20 cellular contexts compared by ENCODE assay signal in genomic region chr7:136958016-136958415, GRCh38.
DNase-seq lines count a peak whose midpoint lies in the region; ATAC-seq lines count a peak whose summit lies in the region.
"Had no signal": no experiment of that assay in that cellular context is flagged by ENCODE, and none has a peak within 500 bp of the region (broad histone marks: within the 10 kb centered on the region; RNA-seq: fewer than 3 reads in every experiment).

No MANE protein-coding gene starts in this region.

- DNase-seq in DMS53 (lab: John Stamatoyannopoulos, UW), result peak; percentile 32
- no peak for DNase-seq in DMS53 treated with DMSO at 0.1 percent for 48 hours (lab: John Stamatoyannopoulos, UW; ENCODE audit: unreplicated experiment)
- peak; percentile 29 for DNase-seq in amniotic epithelial cell (ENCODE audit: low read depth)
- DNase-seq in foreskin melanocyte, result peak; percentile 42
- no peak for DNase-seq in AG08395 (ENCODE audit: low spot score)
- no peak for DNase-seq in stimulated activated naive CD4-positive, alpha-beta T cell treated with Interleukin-2 at 50 U/mL for 16 hours (lab: John Stamatoyannopoulos, UW)
- DNase-seq: DMS79 treated with DMSO at 0.1 percent for 48 hours, GDM1, GOT3, KBM-7, MG63, NCI-H1092 treated with DMSO at 0.1 percent for 48 hours, NCI-H1694 treated with DMSO at 0.1 percent for 48 hours, NCI-H2171, NCI-H446 treated with DMSO at 0.1 percent for 48 hours, NCI-H774, Peyer's patch, SHP77 had no signal

- ATAC-seq in GM19035 (IDR thresholded peaks at IDR 0.05; ENCODE audit: unreplicated experiment) (no peak), HG03045 (IDR thresholded peaks at IDR 0.05; ENCODE audit: unreplicated experiment) (no peak)

Comparison
In these comparisons a context has a peak if more than half of its experiments do, and no peak if none do; other contexts are left out.
1. DNase-seq: peak in DMS53 (single experiment), amniotic epithelial cell (single experiment) and foreskin melanocyte (single experiment); none in DMS53 treated with DMSO at 0.1 percent for 48 hours (single experiment), AG08395 (single experiment) and stimulated activated naive CD4-positive, alpha-beta T cell treated with Interleukin-2 at 50 U/mL for 16 hours (single experiment).